Comparison of ENCODE assay signal across 9 cellular contexts in the genomic region with DNA sequence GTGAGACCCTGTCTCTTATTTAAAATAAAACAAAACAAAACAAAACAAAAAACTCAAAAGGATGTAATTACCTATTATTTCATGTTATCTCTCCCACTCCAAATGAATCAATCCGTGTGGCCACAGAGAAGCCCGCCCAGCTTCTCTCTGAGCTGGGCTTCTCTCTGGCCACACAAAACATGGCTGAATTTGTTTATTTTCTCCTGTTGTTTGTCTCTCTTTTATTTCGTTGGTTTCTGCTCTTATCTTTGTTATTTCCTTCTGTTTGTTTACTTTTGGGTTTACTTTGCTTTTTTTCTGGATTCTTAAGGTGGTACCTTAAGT. TPM values are rescaled to one million over a fixed set of nuclear protein-coding genes. Genes with fewer than 3 reads are reported as not detected.
DNase-seq lines count a peak whose midpoint lies in the region; ATAC-seq, FAIRE-seq and TF ChIP-seq lines count a peak whose summit lies in the region.
"Had no signal": no experiment of that assay in that cellular context is flagged by ENCODE, and none has a peak within 500 bp of the region (broad histone marks: within the 10 kb centered on the region; RNA-seq: fewer than 3 reads in every experiment).

No MANE protein-coding gene starts in this region.

- DNase-seq in activated CD8-positive, alpha-beta T cell treated with anti-CD3 and anti-CD28 coated beads for 36 hours: no peak
- DNase-seq in keratinocyte (ENCODE audit: low read depth, low spot score) (no peak), T-helper 9 cell (no peak), NK-92 (lab: John Stamatoyannopoulos, UW; ENCODE audit: unreplicated experiment) (no peak), NCI-H2107 treated with DMSO at 0.1 percent for 48 hours (lab: John Stamatoyannopoulos, UW; ENCODE audit: unreplicated experiment) (no peak)
- no peak for DNase-seq in activated effector memory CD4-positive, alpha-beta T cell treated with Interleukin-2 at 50 U/mL for 16 hours

- FAIRE-seq in keratinocyte (lab: Jason Lieb, UNC): no peak
- FAIRE-seq: D721Med had no signal

- ATAC-seq in GM18907 (IDR thresholded peaks at IDR 0.05; ENCODE audit: unreplicated experiment): peak; percentile 0
- ATAC-seq in activated CD8-positive, alpha-beta T cell treated with anti-CD3 and anti-CD28 coated beads for 36 hours: peak; percentile 2

- H3K27me3 Mint-ChIP-seq in activated CD8-positive, alpha-beta T cell treated with anti-CD3 and anti-CD28 coated beads for 36 hours: no peaks in the 10 kb centered on the region

- peaks cover 12% of the 10 kb centered on the region for H3K4me1 ChIP-seq in keratinocyte (ENCODE audit: control insufficient read depth, extremely low read depth, insufficient read depth, low read length)

- H3K36me3 Mint-ChIP-seq in activated CD8-positive, alpha-beta T cell treated with anti-CD3 and anti-CD28 coated beads for 36 hours (ENCODE audit: low read depth): peaks cover 17% of the 10 kb centered on the region

- H2AFZ ChIP-seq in keratinocyte (ENCODE audit: control insufficient read depth, low read length): no peak overlapping the region

- no peaks in the 10 kb centered on the region for H3K9me1 ChIP-seq in keratinocyte (ENCODE audit: control insufficient read depth, extremely low read depth, insufficient read depth, low read length)

- dilution Hi-C loops in keratinocyte (cut with MboI; ENCODE audit: extremely low pct_ligation_motif_present, low sequenced_read_pairs): no loop called here

- H3K4me3 Mint-ChIP-seq in activated CD8-positive, alpha-beta T cell treated with anti-CD3 and anti-CD28 coated beads for 36 hours: peak overlapping the region; percentile 96

- H3K9ac ChIP-seq in keratinocyte (ENCODE audit: control insufficient read depth, extremely low read depth, insufficient read depth, low read length): no peak overlapping the region

- peak overlapping the region; percentile 94 for H3K27ac Mint-ChIP-seq in activated CD8-positive, alpha-beta T cell treated with anti-CD3 and anti-CD28 coated beads for 36 hours

- peak overlapping the region; percentile 98 for H3K4me2 ChIP-seq in keratinocyte (ENCODE audit: control insufficient read depth, extremely low read depth, insufficient read depth, low read depth, low read length)

- H3K9me3 ChIP-seq in keratinocyte (ENCODE audit: control insufficient read depth, low read depth, low read length): no peaks in the 10 kb centered on the region

- no peaks in the 10 kb centered on the region for H3K9me3 Mint-ChIP-seq in activated CD8-positive, alpha-beta T cell treated with anti-CD3 and anti-CD28 coated beads for 36 hours

- peak; percentile 7 for TF ChIP-seq CTCF in 22Rv1 (IDR thresholded peaks at IDR 0.05)
- TF ChIP-seq CTCF in activated CD8-positive, alpha-beta T cell treated with anti-CD3 and anti-CD28 coated beads for 36 hours (IDR thresholded peaks at IDR 0.05): peak; percentile 40
- TF ChIP-seq CTCF in keratinocyte (optimal IDR thresholded peaks at IDR 0.05 in 1 of 3, IDR thresholded peaks at IDR 0.05 in 1 of 3, conservative IDR thresholded peaks at IDR 0.05 in 1 of 3; ENCODE audit: extremely low read depth in 1 of 3, insufficient read depth in 2 of 3, low read length in 3 of 3): no peak

- H3K79me2 ChIP-seq in keratinocyte (ENCODE audit: control insufficient read depth, insufficient read depth, low read length): no peaks in the 10 kb centered on the region

- intact Hi-C loops in activated CD8-positive, alpha-beta T cell treated with anti-CD3 and anti-CD28 coated beads for 36 hours (cut with micrococcal nuclease): loop anchor here (2.0 to 5.0 kb wide), 2 partner anchors 35 to 42 kb away; no protein-coding TSS in a partner anchor

- POLR2A ChIA-PET in activated CD8-positive, alpha-beta T cell treated with anti-CD3 and anti-CD28 coated beads for 36 hours (lab: Charles Lee): interaction anchor here (0.7 to 4.2 kb wide), 6 partner anchors 11 to 43 kb away, joined by 3 to 56 read pairs (median 6); a partner anchor contains a TSS

- peaks cover 56% of the 10 kb centered on the region for H3K4me1 Mint-ChIP-seq in activated CD8-positive, alpha-beta T cell treated with anti-CD3 and anti-CD28 coated beads for 36 hours (ENCODE audit: low read depth)

- CTCF ChIA-PET in activated CD8-positive, alpha-beta T cell treated with anti-CD3 and anti-CD28 coated beads for 36 hours (lab: Charles Lee): interaction anchor here (0.6 to 5.5 kb wide), 39 partner anchors 8 to 398 kb away, joined by 3 to 84 read pairs (median 5); a partner anchor contains a TSS

- H3K4me3 ChIP-seq in keratinocyte (ENCODE audit: control insufficient read depth in 2 of 3, extremely low read depth in 1 of 3, insufficient read depth in 2 of 3, low read depth in 1 of 3, low read length in 3 of 3): no peak overlapping the region

- peaks cover 42% of the 10 kb centered on the region for H3K27me3 ChIP-seq in keratinocyte (ENCODE audit: control insufficient read depth, extremely low read depth, insufficient read depth, low read length)

- no peaks in the 10 kb centered on the region for H4K20me1 ChIP-seq in keratinocyte (ENCODE audit: control insufficient read depth, extremely low read depth, insufficient read depth, low read length)

- H3K27ac ChIP-seq in 22Rv1: no peak overlapping the region
- H3K27ac ChIP-seq in keratinocyte (ENCODE audit: control insufficient read depth, insufficient read depth, low read length): no peak overlapping the region

- no peaks in the 10 kb centered on the region for H3K36me3 ChIP-seq in keratinocyte (ENCODE audit: control insufficient read depth in 2 of 2, extremely low read depth in 1 of 2, insufficient read depth in 2 of 2, low read length in 2 of 2)

RNA-seq across cellular contexts. Expression of a gene that starts 1.5 kb away (rescaled TPM):
- 10 to 100 TPM; 56.3 to 56.4 TPM for total RNA-seq in activated CD8-positive, alpha-beta T cell treated with anti-CD3 and anti-CD28 coated beads for 36 hours
- polyA plus RNA-seq in keratinocyte: 0.44 to 0.86 TPM (median 0.54 TPM) in 3 replicates
- polyA plus RNA-seq in keratinocyte (2011; ENCODE audit: low read depth): 0.25 TPM
- polyA plus RNA-seq in keratinocyte (2011; cell fraction: cytosol; rRNA removed): 0.83 and 0.89 TPM in 2 replicates
- polyA plus RNA-seq in keratinocyte (2011; cell fraction: nucleus; rRNA removed): 1.0 and 1.1 TPM in 2 replicates
- polyA plus RNA-seq in keratinocyte (2012; ENCODE audit: low replicate concordance): 0.34 and 0.57 TPM in 2 replicates
- 0.16 to 1.2 TPM in 2 of 3 replicates, not detected in the other for polyA minus RNA-seq in keratinocyte
- polyA minus RNA-seq in keratinocyte (2011; cell fraction: cytosol; rRNA and poly(A)+ RNA removed): 2.1 TPM
- 0.42 and 1.8 TPM in 2 replicates for polyA minus RNA-seq in keratinocyte (2011; cell fraction: nucleus; rRNA and poly(A)+ RNA removed)

RNA-seq across cellular contexts. Expression of a gene that starts 23.1 kb away (rescaled TPM):
- 1,000 to 10,000 TPM; 2,035 to 2,060 TPM for total RNA-seq in activated CD8-positive, alpha-beta T cell treated with anti-CD3 and anti-CD28 coated beads for 36 hours
- polyA plus RNA-seq in keratinocyte: 1,787 to 7,245 TPM (median 3,595 TPM) in 3 replicates
- 8,538 TPM for polyA plus RNA-seq in keratinocyte (2011; ENCODE audit: low read depth)
- polyA plus RNA-seq in keratinocyte (2011; cell fraction: cytosol; rRNA removed): 6,963 and 8,951 TPM in 2 replicates
- polyA plus RNA-seq in keratinocyte (2011; cell fraction: nucleus; rRNA removed): 1,538 and 1,768 TPM in 2 replicates
- polyA plus RNA-seq in keratinocyte (2012; ENCODE audit: low replicate concordance): 4,557 and 7,467 TPM in 2 replicates
- 679 to 919 TPM (median 685 TPM) in 3 replicates for polyA minus RNA-seq in keratinocyte
- 925 TPM for polyA minus RNA-seq in keratinocyte (2011; cell fraction: cytosol; rRNA and poly(A)+ RNA removed)
- polyA minus RNA-seq in keratinocyte (2011; cell fraction: nucleus; rRNA and poly(A)+ RNA removed): 83.9 and 127 TPM in 2 replicates

Comparison
In these comparisons a context has a peak if more than half of its experiments do, and no peak if none do; other contexts are left out.
1. CTCF ChIP-seq: peak in 22Rv1 (single experiment) and activated CD8-positive, alpha-beta T cell treated with anti-CD3 and anti-CD28 coated beads for 36 hours (single experiment); none in keratinocyte (0 of 3).